15 cellular contexts compared by ENCODE assay signal in genomic region chr4:6297266-6297815, GRCh38. TPM values are rescaled to one million over a fixed set of nuclear protein-coding genes. Genes with fewer than 3 reads are reported as not detected.
A peak's percentile ranks its signal among the peaks of the same experiment; 100 is the strongest.
DNase-seq lines count a peak whose midpoint lies in the region; ATAC-seq and TF ChIP-seq lines count a peak whose summit lies in the region.
"Had no signal": no experiment of that assay in that cellular context is flagged by ENCODE, and none has a peak within 500 bp of the region (broad histone marks: within the 10 kb centered on the region; RNA-seq: fewer than 3 reads in every experiment).

No MANE protein-coding gene starts in this region.

- H3K27me3 ChIP-seq in hepatocyte (no peaks in the 10 kb centered on the region), stomach (no peaks in the 10 kb centered on the region)

- BruUV-seq in OCI-LY7 (replicated peaks; lab: Mats Ljungman, UMichigan) = no TSS peak

- CTCF ChIA-PET in HEK293 (lab: Yijun Ruan, JAX) (interaction anchor here (0.6 kb wide), 1 partner anchor 383 kb away, joined by 3 read pairs; no protein-coding TSS in a partner anchor), OCI-LY7 (lab: Charles Lee; ENCODE audit: unreplicated experiment) (no interaction called here)

- no peak overlapping the region for H3K4me3 ChIP-seq in HEK293 (ENCODE audit: low read depth, low read length)
- H3K4me3 ChIP-seq in hepatocyte = no peak overlapping the region
- no peak overlapping the region for H3K4me3 ChIP-seq in stomach
- no peak overlapping the region for H3K4me3 ChIP-seq in OCI-LY7 (ENCODE audit: low read depth, low read length, poor library complexity, severe bottlenecking)

- WGBS in hepatocyte (ENCODE audit: low lambda C conversion rate, missing lambda C conversion rate) = 89% methylated on average over 15 of the region's 15 CpGs
- WGBS in stomach, 5 donors = 84 to 90% (median 88%) methylated on average over 15 of the region's 15 CpGs

- H3K9me2 ChIP-seq in hepatocyte (replicated peaks; ENCODE audit: insufficient read depth) = no peaks in the 10 kb centered on the region
- H3K9me2 ChIP-seq in OCI-LY7 (ENCODE audit: insufficient read depth, low read length) = no peaks in the 10 kb centered on the region

- H3K4me1 ChIP-seq in HEK293 (ENCODE audit: control insufficient read depth, insufficient read depth, low read length) (no peaks in the 10 kb centered on the region), hepatocyte (ENCODE audit: insufficient read depth) (no peaks in the 10 kb centered on the region), stomach (peaks cover 0 to 11% (median 3%) of the 10 kb centered on the region in 4 donors), OCI-LY7 (ENCODE audit: insufficient read depth, low read length, poor library complexity, severe bottlenecking) (no peaks in the 10 kb centered on the region)
- H3K4me1 ChIP-seq: Caco-2 had no signal

- H4K20me1 ChIP-seq in hepatocyte (ENCODE audit: insufficient read depth, poor library complexity, severe bottlenecking) (no peaks in the 10 kb centered on the region), OCI-LY7 (ENCODE audit: insufficient read depth, low read length) (no peaks in the 10 kb centered on the region)

- H3K36me3 ChIP-seq in HEK293 (ENCODE audit: control insufficient read depth in 2 of 2, insufficient read depth in 1 of 2, low read length in 2 of 2) (peaks cover 0 to 63% of the 10 kb centered on the region in 2 experiments; a peak in 1 of 3 replicates), hepatocyte (replicated peaks; ENCODE audit: insufficient read depth, low read depth) (no peaks in the 10 kb centered on the region), stomach (peaks cover 42 to 94% (median 91%) of the 10 kb centered on the region in 4 donors), OCI-LY7 (ENCODE audit: insufficient read depth, low read length) (no peaks in the 10 kb centered on the region)

- TF ChIP-seq CTCF in HEK293 (tag by site-specific recombination; IDR thresholded peaks at IDR 0.05) (no peak), hepatocyte (IDR thresholded peaks at IDR 0.05; ENCODE audit: poor library complexity) (no peak), stomach (IDR thresholded peaks at IDR 0.05) (no peak), OCI-LY7 (conservative IDR thresholded peaks at IDR 0.05; ENCODE audit: low read length) (no peak)

- no peak overlapping the region for H3K27ac ChIP-seq in HEK293 (ENCODE audit: extremely low read depth, low read depth, low read length)
- H3K27ac ChIP-seq in hepatocyte = peak overlapping the region; percentile 34
- H3K27ac ChIP-seq in stomach = peak overlapping the region in 3 of 5 donors; percentile 38 to 89 (median 50)
- no peak overlapping the region for H3K27ac ChIP-seq in OCI-LY7 (ENCODE audit: low read depth, low read length, poor library complexity, severe bottlenecking)
- H3K27ac ChIP-seq: C4-2B had no signal

- intact Hi-C loops in stomach (cut with DNase I; ENCODE audit: low total_unique reads) = no loop called here
- intact Hi-C loops in OCI-LY7 (cut with micrococcal nuclease; ENCODE audit: unreplicated experiment) = no loop called here

- TF ChIP-seq POLR2A in stomach (IDR thresholded peaks at IDR 0.05) = no peak

- ATAC-seq in HG02798 (IDR thresholded peaks at IDR 0.05; ENCODE audit: poor library complexity, unreplicated experiment) = no peak
- ATAC-seq: HCT116, HepG2 had no signal

- H3K9me3 ChIP-seq in HEK293 (ENCODE audit: control insufficient read depth, insufficient read depth, low read depth, low read length) (no peaks in the 10 kb centered on the region), hepatocyte (ENCODE audit: low read depth) (no peaks in the 10 kb centered on the region), stomach (no peaks in the 10 kb centered on the region), OCI-LY7 (ENCODE audit: low read length) (no peaks in the 10 kb centered on the region)
- H3K9me3 ChIP-seq: Caco-2 had no signal

- H3K4me2 ChIP-seq in hepatocyte = no peak overlapping the region
- no peak overlapping the region for H3K4me2 ChIP-seq in OCI-LY7 (ENCODE audit: low read length)

- H2AFZ ChIP-seq in hepatocyte = no peak overlapping the region
- H2AFZ ChIP-seq in OCI-LY7 (ENCODE audit: low read length) = no peak overlapping the region

- DNase-seq in hepatocyte (ENCODE audit: low spot score) (no peak), stomach (no peak), OCI-LY7 (ENCODE audit: low spot score) (no peak), NCI-H1436 (lab: John Stamatoyannopoulos, UW) (no peak)
- DNase-seq: Caco-2; CD4-positive, alpha-beta T cell; DMS79 treated with DMSO at 0.1 percent for 48 hours; GF-D8; GOT3; H7 had no signal

- H3K79me2 ChIP-seq in hepatocyte (no peaks in the 10 kb centered on the region), OCI-LY7 (ENCODE audit: insufficient read depth, low read depth, low read length) (no peaks in the 10 kb centered on the region)

- TF ChIP-seq EP300 in stomach (IDR thresholded peaks at IDR 0.05) = no peak

- POLR2A ChIA-PET in HEK293 (lab: Yijun Ruan, JAX) (no interaction called here), OCI-LY7 (lab: Charles Lee) (no interaction called here)

TF ChIP-seq in HEK293, 187 proteins besides CTCF, POLR2A, EP300 and RAD21:
- TF ChIP-seq EGR2 (tag by site-specific recombination; IDR thresholded peaks at IDR 0.05; ENCODE audit: low read depth) (no peak), ZNF473 (tag by site-specific recombination; IDR thresholded peaks at IDR 0.05) (no peak), ZNF600 (tag by site-specific recombination; IDR thresholded peaks at IDR 0.05) (no peak), ZNF133 (tag by site-specific recombination; IDR thresholded peaks at IDR 0.05) (peak; percentile 35; the same call in 1 of the 2 replicates)

RNA-seq across cellular contexts. Expression of gene WFS1, which starts 27.7 kb away (rescaled TPM):
- total RNA-seq in hepatocyte (32.5 and 43.1 TPM in 2 replicates), stomach (10 to 100 TPM; 13.8 to 60.7 (median 22.3) TPM), OCI-LY7 (2022) (14.3 and 14.5 TPM in 2 replicates)
- polyA plus RNA-seq in hepatocyte (36.1 and 44.4 TPM in 2 replicates), stomach (10 to 100 TPM in 1 of 3 donors, 1 to 10 TPM in 2; 4.1 to 11.6 (median 6.2) TPM)
- 4.9 and 6.1 TPM in 2 replicates for total RNA-seq in OCI-LY7 (2014; rRNA removed; shearing (Covaris generic))

Comparison
In these comparisons a context has a peak if more than half of its experiments do, and no peak if none do; other contexts are left out.
1. H3K27ac ChIP-seq: peak in hepatocyte (single experiment) and stomach (3 of 5); none in HEK293 (single experiment) and OCI-LY7 (single experiment).